In the genomic region with DNA sequence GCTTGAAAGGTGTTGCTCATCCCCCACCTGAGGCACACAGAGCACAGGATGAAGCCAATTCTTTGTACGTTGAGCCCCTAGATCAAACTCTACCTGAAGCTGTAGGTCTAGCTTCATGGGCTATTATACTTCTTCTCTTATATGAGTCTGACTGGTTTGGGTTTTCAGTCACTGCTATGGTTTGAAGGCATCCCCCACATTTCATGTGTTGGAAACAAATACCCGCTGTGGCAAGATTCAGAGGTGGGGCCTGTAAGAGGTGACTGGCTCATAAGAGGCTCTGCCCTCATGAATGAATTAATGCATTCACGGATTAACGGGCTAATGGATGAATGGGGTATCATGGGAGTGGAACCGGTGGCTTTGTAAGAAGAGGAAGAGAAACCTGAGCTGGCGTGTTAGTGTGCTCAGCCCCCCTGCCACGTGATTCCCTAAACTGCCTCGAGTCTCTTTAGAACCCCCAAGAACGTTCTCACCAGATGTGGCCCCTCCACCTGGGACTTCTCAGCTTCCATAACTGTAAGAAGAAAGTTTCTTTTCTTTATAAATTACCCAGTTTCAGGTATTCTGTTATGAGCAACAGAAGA, we compare ENCODE assay signal across 8 cellular contexts. TPM values are rescaled to one million over a fixed set of nuclear protein-coding genes. Genes with fewer than 3 reads are reported as not detected.
A peak's percentile ranks its signal among the peaks of the same experiment; 100 is the strongest.
DNase-seq lines count a peak whose midpoint lies in the region; ATAC-seq, FAIRE-seq and TF ChIP-seq lines count a peak whose summit lies in the region.

No MANE protein-coding gene starts in this region.

- peaks cover 38 to 65% (median 62%) of the 10 kb centered on the region in 3 donors for H3K4me1 Mint-ChIP-seq in IgD-negative memory B cell

- no peak; the same call in 1 of the 2 replicates for TF ChIP-seq POLR2A in GM12892 (IDR thresholded peaks at IDR 0.05; ENCODE audit: low read depth, low read length)

- H3K27me3 ChIP-seq in layer of hippocampus (ENCODE audit: control insufficient read depth, insufficient read depth, low read length): no peaks in the 10 kb centered on the region

- H3K36me3 Mint-ChIP-seq in IgD-negative memory B cell: no peaks in the 10 kb centered on the region

- H3K4me3 Mint-ChIP-seq in IgD-negative memory B cell: peak overlapping the region in 3 of 4 donors; percentile 34 to 84 (median 63)

- no peaks in the 10 kb centered on the region for H3K9me3 Mint-ChIP-seq in IgD-negative memory B cell

- FAIRE-seq in GM12892 (lab: Jason Lieb, UNC): peak; percentile 79

- peak overlapping the region; percentile 32 for H3K27ac ChIP-seq in layer of hippocampus (ENCODE audit: low read depth, low read length)

- ATAC-seq in GM21447 (IDR thresholded peaks at IDR 0.05; ENCODE audit: unreplicated experiment) (peak; percentile 63), left cardiac atrium (no peak)

- peak overlapping the region; percentile 81 to 91 (median 89) for H3K27ac Mint-ChIP-seq in IgD-negative memory B cell

- intact Hi-C loops in left cardiac atrium (cut with DNase I): no loop called here

- no peaks in the 10 kb centered on the region for H3K27me3 Mint-ChIP-seq in IgD-negative memory B cell

- DNase-seq in GM12892 (ENCODE audit: insufficient read length): peak; percentile 55
- DNase-seq in stimulated activated CD4-positive, alpha-beta T cell treated with anti-CD3 and anti-CD28 coated beads, Interleukin-2, amount 100 ng/mL, for 24 hours: no peak
- DNase-seq in left cardiac atrium: no peak
- no peak for DNase-seq in NCI-H2029 (lab: John Stamatoyannopoulos, UW)
- DNase-seq in effector CD4-positive, alpha-beta T cell: no peak

RNA-seq across cellular contexts. Expression of a gene that starts 39.2 kb away (rescaled TPM):
- 46.2 TPM for polyA plus RNA-seq in GM12892 (2012; ENCODE audit: missing spikeins)
- polyA plus RNA-seq in IgD-negative memory B cell: 41.7 TPM
- 10 to 100 TPM; 16.0 to 17.4 TPM for total RNA-seq in left cardiac atrium
